In the genomic region with DNA sequence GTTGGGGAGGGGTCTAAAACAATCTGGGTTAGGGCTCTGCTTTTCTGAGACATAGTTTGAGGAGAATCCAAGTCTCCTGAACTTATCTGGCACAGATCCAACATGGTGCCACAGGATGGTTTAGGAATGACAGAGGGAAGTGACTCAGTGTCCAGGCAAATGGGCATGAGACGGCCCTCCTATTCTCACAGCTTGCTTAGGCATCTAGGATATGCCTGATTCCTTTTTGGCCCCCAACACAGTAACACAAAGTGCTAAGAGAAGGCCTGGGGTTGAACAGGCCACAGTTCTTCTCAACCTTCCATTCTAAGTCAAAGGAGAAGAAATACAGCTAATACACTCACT, we compare ENCODE assay signal across 12 cellular contexts.
DNase-seq lines count a peak whose midpoint lies in the region; TF ChIP-seq lines count a peak whose summit lies in the region.
"Had no signal": no experiment of that assay in that cellular context is flagged by ENCODE, and none has a peak within 500 bp of the region (broad histone marks: within the 10 kb centered on the region; RNA-seq: fewer than 3 reads in every experiment).

No MANE protein-coding gene starts in this region.

- H3K36me3 Mint-ChIP-seq in type B pancreatic cell: peaks cover 10% of the 10 kb centered on the region
- H3K36me3 Mint-ChIP-seq in activated T-helper 1 cell treated with anti-CD3 and anti-CD28 coated beads, Interleukin-12 subunit alpha, Interleukin-12 subunit beta, Interleukin-2, Interleukin-4 antibody, amounts not matched to agents 30 ng/mL and 10 ng/mL and 1 ng/mL, durations not matched to agents 14 hours and 24 hours and 36 hours (ENCODE audit: low read depth): peaks cover 2% of the 10 kb centered on the region

- peaks cover 50% of the 10 kb centered on the region for H3K4me1 Mint-ChIP-seq in type B pancreatic cell (ENCODE audit: unreplicated experiment)
- H3K4me1 Mint-ChIP-seq in activated T-helper 1 cell treated with anti-CD3 and anti-CD28 coated beads, Interleukin-12 subunit alpha, Interleukin-12 subunit beta, Interleukin-2, Interleukin-4 antibody, amounts not matched to agents 30 ng/mL and 10 ng/mL and 1 ng/mL, durations not matched to agents 14 hours and 24 hours and 36 hours (ENCODE audit: low read depth): peaks cover 25% of the 10 kb centered on the region

- intact Hi-C loops in activated T-helper 1 cell treated with anti-CD3 and anti-CD28 coated beads, Interleukin-12 subunit alpha, Interleukin-12 subunit beta, Interleukin-2, Interleukin-4 antibody, amounts not matched to agents 30 ng/mL and 10 ng/mL and 1 ng/mL, durations not matched to agents 14 hours and 24 hours and 36 hours (cut with micrococcal nuclease): no loop called here

- H3K9me3 Mint-ChIP-seq in type B pancreatic cell: peaks cover 9% of the 10 kb centered on the region
- H3K9me3 Mint-ChIP-seq in activated T-helper 1 cell treated with anti-CD3 and anti-CD28 coated beads, Interleukin-12 subunit alpha, Interleukin-12 subunit beta, Interleukin-2, Interleukin-4 antibody, amounts not matched to agents 30 ng/mL and 10 ng/mL and 1 ng/mL, durations not matched to agents 14 hours and 24 hours and 36 hours: no peaks in the 10 kb centered on the region
- H3K9me3 Mint-ChIP-seq: activated naive CD4-positive, alpha-beta T cell treated with anti-CD3 and anti-CD28 coated beads for 36 hours had no signal

- peak; percentile 31 for DNase-seq in HT-29 (ENCODE audit: low spot score)
- peak; percentile 71 for DNase-seq in SW480 (ENCODE audit: low spot score)
- peak; percentile 84 for DNase-seq in glomerular visceral epithelial cell (ENCODE audit: extremely low spot score)
- DNase-seq in type B pancreatic cell (ENCODE audit: extremely low spot score, unreplicated experiment): no peak
- DNase-seq in activated T-helper 1 cell treated with anti-CD3 and anti-CD28 coated beads, Interleukin-12 subunit alpha, Interleukin-12 subunit beta, Interleukin-2, Interleukin-4 antibody, amounts not matched to agents 30 ng/mL and 10 ng/mL and 1 ng/mL, durations not matched to agents 14 hours and 24 hours and 36 hours (ENCODE audit: low spot score): no peak
- DNase-seq in COR-L47 (lab: John Stamatoyannopoulos, UW): no peak
- no peak for DNase-seq in hepatic stellate cell (ENCODE audit: low spot score)
- DNase-seq: activated CD4-positive, alpha-beta T cell treated with anti-CD3 and anti-CD28 coated beads, Interleukin-2, amount 50 U/mL, for 48 hours; activated naive CD4-positive, alpha-beta T cell treated with anti-CD3 and anti-CD28 coated beads for 36 hours; cerebellar nuclear complex; Kasumi-1; T-helper 2 cell had no signal

- peak overlapping the region; percentile 55 for H3K27ac Mint-ChIP-seq in type B pancreatic cell
- no peak overlapping the region for H3K27ac Mint-ChIP-seq in activated T-helper 1 cell treated with anti-CD3 and anti-CD28 coated beads, Interleukin-12 subunit alpha, Interleukin-12 subunit beta, Interleukin-2, Interleukin-4 antibody, amounts not matched to agents 30 ng/mL and 10 ng/mL and 1 ng/mL, durations not matched to agents 14 hours and 24 hours and 36 hours

- no peak for TF ChIP-seq CTCF in type B pancreatic cell (conservative IDR thresholded peaks at IDR 0.05)

- H3K27me3 Mint-ChIP-seq in type B pancreatic cell: no peaks in the 10 kb centered on the region
- H3K27me3 Mint-ChIP-seq in activated T-helper 1 cell treated with anti-CD3 and anti-CD28 coated beads, Interleukin-12 subunit alpha, Interleukin-12 subunit beta, Interleukin-2, Interleukin-4 antibody, amounts not matched to agents 30 ng/mL and 10 ng/mL and 1 ng/mL, durations not matched to agents 14 hours and 24 hours and 36 hours (ENCODE audit: insufficient read depth): no peaks in the 10 kb centered on the region

- H3K4me3 Mint-ChIP-seq in type B pancreatic cell: no peak overlapping the region
- no peak overlapping the region for H3K4me3 Mint-ChIP-seq in activated T-helper 1 cell treated with anti-CD3 and anti-CD28 coated beads, Interleukin-12 subunit alpha, Interleukin-12 subunit beta, Interleukin-2, Interleukin-4 antibody, amounts not matched to agents 30 ng/mL and 10 ng/mL and 1 ng/mL, durations not matched to agents 14 hours and 24 hours and 36 hours
- H3K4me3 Mint-ChIP-seq: activated naive CD4-positive, alpha-beta T cell treated with anti-CD3 and anti-CD28 coated beads for 36 hours had no signal

Comparison
In these comparisons a context has a peak if more than half of its experiments do, and no peak if none do; other contexts are left out.
1. DNase-seq: peak in HT-29 (single experiment), SW480 (single experiment) and glomerular visceral epithelial cell (single experiment); none in type B pancreatic cell (single experiment), activated T-helper 1 cell treated with anti-CD3 and anti-CD28 coated beads, Interleukin-12 subunit alpha, Interleukin-12 subunit beta, Interleukin-2, Interleukin-4 antibody, amounts not matched to agents 30 ng/mL and 10 ng/mL and 1 ng/mL, durations not matched to agents 14 hours and 24 hours and 36 hours (single experiment), COR-L47 (single experiment) and hepatic stellate cell (single experiment).